Comparison of ENCODE assay signal across 1 cellular context in genomic region chr3:53846134-53846850, GRCh38.
TF ChIP-seq lines count a peak whose summit lies in the region.

Gene CHDH (minus strand): TSS chr3:53846419. CDS start chr3:53824008, 22,411 bp downstream.
Gene IL17RB (plus strand): TSS chr3:53846568. CDS start chr3:53846589, 21 bp downstream.

TF ChIP-seq in K562, 482 proteins besides CTCF, POLR2A, EP300 and RAD21 (continued from another document):
- TF ChIP-seq MGA (IDR thresholded peaks at IDR 0.05) (peak; percentile 47), E2F6 (IDR thresholded peaks at IDR 0.05; ENCODE audit: borderline replicate concordance in 1 of 2, extremely low read depth in 1 of 2, insufficient read depth in 1 of 2, insufficient read length in 1 of 2, low read depth in 1 of 2, low read length in 1 of 2, poor library complexity in 1 of 2, severe bottlenecking in 1 of 2) (peak in 1 of 2 experiments; percentile 75), CBX2 (IDR thresholded peaks at IDR 0.05; ENCODE audit: insufficient read depth, low read length, poor library complexity, severe bottlenecking) (no peak), ZNF124 (CRISPR knock-in tag; IDR thresholded peaks at IDR 0.05) (no peak), PYGO2 (tag; IDR thresholded peaks at IDR 0.05) (no peak), HMG20A (CRISPR knock-in tag; conservative IDR thresholded peaks at IDR 0.05) (no peak), CREB1 (IDR thresholded peaks at IDR 0.05) (no peak), CREB1 (CRISPR knock-in tag; IDR thresholded peaks at IDR 0.05) (no peak), CXXC5 (CRISPR knock-in tag; IDR thresholded peaks at IDR 0.05) (0 out of 2 replicates have a peak, but pooled peaks have one; percentile 15), ZNF57 (CRISPR knock-in tag; IDR thresholded peaks at IDR 0.05) (no peak), MNT (conservative IDR thresholded peaks at IDR 0.05) (no peak), SP1 (CRISPR knock-in tag; IDR thresholded peaks at IDR 0.05) (no peak), STAG1 (CRISPR knock-in tag; IDR thresholded peaks at IDR 0.05; ENCODE audit: borderline replicate concordance) (no peak), COPS2 (conservative IDR thresholded peaks at IDR 0.05) (no peak), XRCC4 (IDR thresholded peaks at IDR 0.05; ENCODE audit: extremely low read depth, insufficient read depth, insufficient read length) (no peak), ZNF232 (CRISPR knock-in tag; IDR thresholded peaks at IDR 0.05) (no peak), ZNF609 (CRISPR knock-in tag; IDR thresholded peaks at IDR 0.05; ENCODE audit: borderline replicate concordance) (no peak), ZHX1 (conservative IDR thresholded peaks at IDR 0.05; ENCODE audit: low read length) (no peak), SNAPC5 (CRISPR knock-in tag; IDR thresholded peaks at IDR 0.05) (no peak)
